Comparison of ENCODE assay signal across 8 cellular contexts in the genomic region with DNA sequence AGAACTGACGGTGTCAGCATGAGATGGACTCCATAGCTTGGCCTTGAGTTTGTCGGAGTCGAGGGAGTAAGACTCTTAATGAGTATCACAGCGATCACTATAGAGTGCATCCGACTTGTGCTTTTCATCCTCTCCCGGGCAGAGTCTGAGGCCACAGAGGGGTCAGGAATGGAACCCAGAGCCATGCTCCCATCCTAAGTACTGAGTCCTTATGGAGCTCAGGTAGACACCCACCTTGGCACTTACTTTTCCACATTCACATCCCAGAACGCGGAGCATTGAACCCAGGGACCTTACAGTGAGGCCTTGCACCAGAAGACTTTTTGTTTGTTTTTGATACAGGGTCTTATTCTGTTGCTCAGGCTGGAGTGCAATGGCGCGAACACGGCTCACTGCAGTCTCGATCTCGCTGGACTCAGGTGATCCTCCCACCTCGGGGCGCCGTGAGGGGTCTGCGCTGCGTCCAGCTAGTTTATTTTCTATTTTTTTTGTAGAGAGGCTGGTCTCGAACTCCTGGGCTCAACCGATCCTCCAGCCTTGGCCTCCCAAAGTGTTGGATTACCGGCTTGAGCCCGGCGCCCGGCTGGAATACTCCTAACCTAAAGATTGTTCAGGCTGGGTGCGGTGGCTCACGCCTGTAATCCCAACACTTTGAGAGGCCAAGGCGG. TPM values are rescaled to one million over a fixed set of nuclear protein-coding genes. Genes with fewer than 3 reads are reported as not detected.
DNase-seq lines count a peak whose midpoint lies in the region; ATAC-seq and TF ChIP-seq lines count a peak whose summit lies in the region.

No MANE protein-coding gene starts in this region.

- H3K18ac ChIP-seq in mesendoderm (ENCODE audit: low read length), result no peak overlapping the region

- peak overlapping the region; percentile 95 for H3K56ac ChIP-seq in mesendoderm (ENCODE audit: low read length)

- H2BK15ac ChIP-seq in mesendoderm (replicated peaks; ENCODE audit: low read depth), result no peak overlapping the region

- no CpG with 5 or more reads among the region's 27 CpGs for WGBS in mesendoderm (ENCODE audit: extremely low coverage, insufficient coverage, low lambda C conversion rate)
- WGBS in aorta, 2 donors, result 70 to 72% methylated on average over 27 of the region's 27 CpGs

- H2BK120ac ChIP-seq in mesendoderm (ENCODE audit: low read depth, low read length), result no peak overlapping the region

- H3K27ac ChIP-seq in BLaER1, result peak overlapping the region; percentile 97
- no peak overlapping the region for H3K27ac ChIP-seq in mesendoderm (ENCODE audit: low read depth, low read length)
- H3K27ac ChIP-seq in aorta (ENCODE audit: low read depth in 1 of 2, low read length in 2 of 2), result peak overlapping the region in 1 of 2 donors; percentile 30

- H3K4me3 ChIP-seq in BLaER1 (peak overlapping the region; percentile 96), choroid plexus epithelial cell (ENCODE audit: low read depth, low read length) (peak overlapping the region; percentile 92), mesendoderm (ENCODE audit: low read length) (peak overlapping the region; percentile 2), aorta (ENCODE audit: low read length in 2 of 2) (peak overlapping the region; percentile 36 to 46)

- peak overlapping the region; percentile 59 for H3K23ac ChIP-seq in mesendoderm (ENCODE audit: low read length)

- no peaks in the 10 kb centered on the region for H3K27me3 ChIP-seq in BLaER1
- H3K27me3 ChIP-seq in mesendoderm (ENCODE audit: insufficient read depth, low read length, poor library complexity), result no peaks in the 10 kb centered on the region
- no peaks in the 10 kb centered on the region for H3K27me3 ChIP-seq in aorta (ENCODE audit: control insufficient read depth in 1 of 2, insufficient read depth in 2 of 2, low read length in 1 of 2)

- ATAC-seq in GM21390 (IDR thresholded peaks at IDR 0.05; ENCODE audit: unreplicated experiment), result peak; percentile 21
- no peak for ATAC-seq in aorta (ENCODE audit: low FRiP score)

- H3K4me2 ChIP-seq in BLaER1, result peak overlapping the region; percentile 92
- peak overlapping the region; percentile 81 for H3K4me2 ChIP-seq in mesendoderm (ENCODE audit: low read length)

- H3K9me3 ChIP-seq in BLaER1 (no peaks in the 10 kb centered on the region), aorta (ENCODE audit: control insufficient read depth, low read length) (no peaks in the 10 kb centered on the region)

- peak overlapping the region; percentile 25 for H2BK5ac ChIP-seq in mesendoderm (ENCODE audit: low read length)

- peaks cover 6% of the 10 kb centered on the region for H3K79me1 ChIP-seq in mesendoderm (ENCODE audit: low read length)

- TF ChIP-seq CTCF in choroid plexus epithelial cell (conservative IDR thresholded peaks at IDR 0.05; ENCODE audit: low read depth, low read length), result no peak

- intact Hi-C loops in aorta (cut with DNase I), result loop anchor here in 1 of 2 donors (2.0 kb wide), 1 partner anchor 59 kb away; the partner anchor contains the start of gene COQ5

- H3K4ac ChIP-seq in mesendoderm (ENCODE audit: low read depth, low read length), result no peak overlapping the region

- H4K5ac ChIP-seq in mesendoderm (ENCODE audit: low read length), result peak overlapping the region; percentile 33

- peak overlapping the region; percentile 96 for H3K9ac ChIP-seq in BLaER1
- peak overlapping the region; percentile 88 for H3K9ac ChIP-seq in mesendoderm (ENCODE audit: low read length)

- peaks cover 25% of the 10 kb centered on the region for H3K36me3 ChIP-seq in BLaER1
- peaks cover 2% of the 10 kb centered on the region for H3K36me3 ChIP-seq in mesendoderm (ENCODE audit: control insufficient read depth, insufficient read depth, low read length)
- H3K36me3 ChIP-seq in aorta (ENCODE audit: control insufficient read depth in 1 of 2, insufficient read depth in 2 of 2, low read length in 1 of 2), result no peaks in the 10 kb centered on the region

- H4K8ac ChIP-seq in mesendoderm (ENCODE audit: low read depth, low read length), result no peak overlapping the region

- peaks cover 38% of the 10 kb centered on the region for H4K20me1 ChIP-seq in BLaER1

- no peak overlapping the region for H2AK5ac ChIP-seq in mesendoderm (ENCODE audit: low read length)

- DNase-seq in NCI-H69 (lab: John Stamatoyannopoulos, UW) (peak; percentile 67), choroid plexus epithelial cell (ENCODE audit: low read depth) (peak; percentile 44), mesendoderm (no peak), aorta (peak in 1 of 2 donors; percentile 41), HCEC 1CT (no peak)
- DNase-seq in stimulated activated CD4-positive, alpha-beta T cell treated with anti-CD3 and anti-CD28 coated beads, Interleukin-15, amount 100 ng/mL, for 24 hours, result no peak

- peaks cover 34% of the 10 kb centered on the region for H3K79me2 ChIP-seq in mesendoderm (ENCODE audit: control insufficient read depth, insufficient read depth, low read length)

- H3K4me1 ChIP-seq in BLaER1 (peaks cover 53% of the 10 kb centered on the region), mesendoderm (ENCODE audit: control insufficient read depth, low read depth, low read length) (no peaks in the 10 kb centered on the region), aorta (ENCODE audit: control insufficient read depth in 1 of 2, insufficient read depth in 2 of 2, low read length in 2 of 2) (no peaks in the 10 kb centered on the region)

RNA-seq across cellular contexts. Expression of gene SRSF9, which starts 0.7 kb away (rescaled TPM):
- polyA plus RNA-seq in mesendoderm (2013, experiment 1 of 2), result 267 TPM
- 263 TPM for polyA plus RNA-seq in mesendoderm (2013, experiment 2 of 2)
- total RNA-seq in aorta, result 10 to 100 TPM; 91.2 to 96.6 TPM
- 10 to 100 TPM; 77.5 to 95.8 TPM for polyA plus RNA-seq in aorta

RNA-seq across cellular contexts. Expression of gene GATC, which starts 24.0 kb away (rescaled TPM):
- 21.1 TPM for polyA plus RNA-seq in mesendoderm (2013, experiment 1 of 2)
- polyA plus RNA-seq in mesendoderm (2013, experiment 2 of 2), result 21.0 TPM
- total RNA-seq in aorta, result 10 to 100 TPM; 22.1 to 24.5 TPM
- polyA plus RNA-seq in aorta, result 10 to 100 TPM in 1 of 2 donors, 1 to 10 TPM in 1; 9.8 to 11.5 TPM

RNA-seq across cellular contexts. Expression of gene TRIAP1, which starts 24.1 kb away (rescaled TPM):
- polyA plus RNA-seq in mesendoderm (2013, experiment 1 of 2), result 86.2 TPM
- 85.3 TPM for polyA plus RNA-seq in mesendoderm (2013, experiment 2 of 2)
- total RNA-seq in aorta, result 10 to 100 TPM; 13.0 to 14.1 TPM
- polyA plus RNA-seq in aorta, result 10 to 100 TPM; 19.7 to 43.1 TPM

RNA-seq across cellular contexts. Expression of gene DYNLL1, which starts 25.6 kb away (rescaled TPM):
- 544 TPM for polyA plus RNA-seq in mesendoderm (2013, experiment 1 of 2)
- 543 TPM for polyA plus RNA-seq in mesendoderm (2013, experiment 2 of 2)
- 100 to 1,000 TPM; 236 to 262 TPM for total RNA-seq in aorta
- polyA plus RNA-seq in aorta, result 100 to 1,000 TPM; 287 to 686 TPM

RNA-seq across cellular contexts. Expression of gene COX6A1, which starts 32.4 kb away (rescaled TPM):
- 833 TPM for polyA plus RNA-seq in mesendoderm (2013, experiment 1 of 2)
- 817 TPM for polyA plus RNA-seq in mesendoderm (2013, experiment 2 of 2)
- total RNA-seq in aorta, result 100 to 1,000 TPM; 176 to 246 TPM
- polyA plus RNA-seq in aorta, result 100 to 1,000 TPM; 355 to 498 TPM

Comparison
In these comparisons a context has a peak if more than half of its experiments do, and no peak if none do; other contexts are left out.
1. H3K4me3 ChIP-seq: peak in every context shown above with its lines; median percentile 96 in BLaER1; 92 in choroid plexus epithelial cell; 41 in aorta; 2 in mesendoderm.
2. DNase-seq: peak in NCI-H69 (single experiment) and choroid plexus epithelial cell (single experiment); none in mesendoderm (single experiment), stimulated activated CD4-positive, alpha-beta T cell treated with anti-CD3 and anti-CD28 coated beads, Interleukin-15, amount 100 ng/mL, for 24 hours (single experiment) and HCEC 1CT (single experiment).